ENCODE assay signal across 28 cellular contexts in genomic region chr6:47759364-47759763, GRCh38. TPM values are rescaled to one million over a fixed set of nuclear protein-coding genes. Genes with fewer than 3 reads are reported as not detected.
"Had no signal": no experiment of that assay in that cellular context is flagged by ENCODE, and none has a peak within 500 bp of the region (broad histone marks: within the 10 kb centered on the region; RNA-seq: fewer than 3 reads in every experiment).

No MANE protein-coding gene starts in this region.

- H3K9me3 ChIP-seq: body of pancreas, colonic mucosa, esophagus muscularis mucosa, left lung, stomach, suprapubic skin, tibial nerve had no signal

- H3K4me1 ChIP-seq: body of pancreas, colonic mucosa, esophagus muscularis mucosa, left lung, stomach, suprapubic skin, tibial nerve had no signal

- H3K4me3 ChIP-seq: body of pancreas, colonic mucosa, dorsolateral prefrontal cortex, esophagus muscularis mucosa, left lung, lung, smooth muscle cell, stomach, suprapubic skin, tibial nerve had no signal

- H3K4me2 ChIP-seq: smooth muscle cell had no signal

- H3K27me3 ChIP-seq: body of pancreas, colonic mucosa, esophagus muscularis mucosa, left lung, stomach, suprapubic skin, tibial nerve had no signal

- ATAC-seq: activated T-cell treated with anti-CD3 and anti-CD28 coated beads, Interleukin-2, amount 50 U/mL, for 72 hours; body of pancreas; effector memory CD8-positive, alpha-beta T cell; left lung; naive thymus-derived CD4-positive, alpha-beta T cell; sciatic nerve; stimulated activated memory B cell treated with anti-CD40 and anti-IgM and Interleukin-4, amounts not matched to agents 10 μg/mL and 1 μg/mL and 100 μg/mL, for 72 hours had no signal

- H3K36me3 ChIP-seq: colonic mucosa, esophagus muscularis mucosa, left lung, stomach, suprapubic skin, tibial nerve had no signal

- DNase-seq: activated CD4-positive, alpha-beta memory T cell treated with anti-CD3 and anti-CD28 coated beads, Interleukin-2, amount 10 ng/mL, durations not matched to agents 7 days and 5 days; activated CD4-positive, alpha-beta T cell treated with anti-CD3 and anti-CD28 coated beads for 4 hours; activated CD4-positive, CD25-positive, alpha-beta regulatory T cell; activated effector memory CD4-positive, alpha-beta T cell treated with anti-CD3 and anti-CD28 coated beads, Interleukin-2, amount 50 U/mL, for 16 hours; activated naive CD4-positive, alpha-beta T cell treated with anti-CD3 and anti-CD28 coated beads, Interleukin-2, amount 10 ng/mL, durations not matched to agents 7 days and 5 days; activated T-cell treated with anti-CD3 and anti-CD28 coated beads, Interleukin-2, amount 50 U/mL, for 72 hours; body of pancreas; caudate nucleus; colonic mucosa; dorsolateral prefrontal cortex; effector memory CD8-positive, alpha-beta T cell; left lung; naive thymus-derived CD4-positive, alpha-beta T cell; occipital lobe; stimulated activated CD4-positive, alpha-beta T cell treated with anti-CD3 and anti-CD28 coated beads, Interleukin-15, amount 100 ng/mL, for 24 hours; stomach; T1000 had no signal

- H3K27ac ChIP-seq: body of pancreas, colonic mucosa, dorsolateral prefrontal cortex, esophagus muscularis mucosa, left lung, stomach, suprapubic skin, tibial nerve had no signal

RNA-seq across cellular contexts. Expression of gene OPN5, which starts 22.5 kb away (rescaled TPM):
- total RNA-seq: activated CD4-positive, alpha-beta memory T cell treated with anti-CD3 and anti-CD28 coated beads, Interleukin-2, amount 10 ng/mL, durations not matched to agents 7 days and 5 days; activated T-cell treated with anti-CD3 and anti-CD28 coated beads, Interleukin-2, amount 50 U/mL, for 72 hours; body of pancreas; colonic mucosa; endothelial cell of umbilical vein; esophagus muscularis mucosa; kidney epithelial cell; left lung; naive thymus-derived CD4-positive, alpha-beta T cell; neural crest cell; occipital lobe; sciatic nerve; smooth muscle cell; stomach; suprapubic skin; tibial nerve had no signal
- polyA plus RNA-seq: endothelial cell of umbilical vein; lung; naive thymus-derived CD4-positive, alpha-beta T cell; smooth muscle cell; urinary bladder had no signal
